ENCODE assay signal across 1 cellular context in the genomic region with DNA sequence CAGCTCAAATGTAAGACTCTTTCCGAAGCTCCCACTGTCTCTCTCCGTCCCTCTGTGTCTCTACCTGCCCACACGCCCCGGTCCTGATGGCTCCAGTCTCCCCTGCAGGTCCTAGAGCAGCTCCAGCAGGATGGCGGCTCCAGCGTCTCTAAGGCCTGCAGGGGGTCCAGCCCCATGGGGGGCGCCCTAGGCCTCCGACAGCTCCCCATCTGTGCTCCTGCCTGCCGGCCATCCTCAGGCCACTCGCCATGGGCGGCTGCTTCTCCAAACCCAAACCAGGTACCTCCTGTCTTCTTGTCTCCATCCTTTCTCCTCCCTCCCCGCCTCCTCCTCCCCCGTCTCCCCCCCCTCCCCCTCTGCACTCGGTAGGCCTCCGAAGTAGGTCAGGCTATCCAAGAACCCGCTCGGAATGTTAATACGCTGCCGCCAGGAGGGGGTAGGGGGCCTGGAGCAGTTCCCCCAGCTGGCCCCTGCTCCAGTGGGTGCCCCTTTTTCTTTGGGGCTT.
TF ChIP-seq lines count a peak whose summit lies in the region.

No MANE protein-coding gene starts in this region.

TF ChIP-seq in IMR-90, 13 proteins besides CTCF, POLR2A, EP300 and RAD21:
- TF ChIP-seq NFE2L2 (IDR thresholded peaks at IDR 0.05; ENCODE audit: low read depth, low read length) (no peak), CEBPB (IDR thresholded peaks at IDR 0.05; ENCODE audit: low read depth, low read length) (no peak), CHD1 (IDR thresholded peaks at IDR 0.05; ENCODE audit: low read depth, low read length) (no peak), USF2 (IDR thresholded peaks at IDR 0.05; ENCODE audit: low read depth, low read length) (no peak), BHLHE40 (IDR thresholded peaks at IDR 0.05; ENCODE audit: low read depth, low read length) (no peak), RFX5 (IDR thresholded peaks at IDR 0.05; ENCODE audit: low read depth, low read length) (no peak), MAFK (IDR thresholded peaks at IDR 0.05; ENCODE audit: low read depth, low read length) (no peak), MXI1 (IDR thresholded peaks at IDR 0.05; ENCODE audit: borderline replicate concordance, low read depth, low read length) (no peak), FOS (IDR thresholded peaks at IDR 0.05; ENCODE audit: low read depth, low read length) (no peak), SMC3 (IDR thresholded peaks at IDR 0.05; ENCODE audit: low read depth, low read length) (no peak), MAZ (IDR thresholded peaks at IDR 0.05; ENCODE audit: borderline replicate concordance, low read depth, low read length) (no peak), RCOR1 (IDR thresholded peaks at IDR 0.05; ENCODE audit: insufficient replicate concordance, low read length) (no peak)
- TF ChIP-seq, protein P1, sequence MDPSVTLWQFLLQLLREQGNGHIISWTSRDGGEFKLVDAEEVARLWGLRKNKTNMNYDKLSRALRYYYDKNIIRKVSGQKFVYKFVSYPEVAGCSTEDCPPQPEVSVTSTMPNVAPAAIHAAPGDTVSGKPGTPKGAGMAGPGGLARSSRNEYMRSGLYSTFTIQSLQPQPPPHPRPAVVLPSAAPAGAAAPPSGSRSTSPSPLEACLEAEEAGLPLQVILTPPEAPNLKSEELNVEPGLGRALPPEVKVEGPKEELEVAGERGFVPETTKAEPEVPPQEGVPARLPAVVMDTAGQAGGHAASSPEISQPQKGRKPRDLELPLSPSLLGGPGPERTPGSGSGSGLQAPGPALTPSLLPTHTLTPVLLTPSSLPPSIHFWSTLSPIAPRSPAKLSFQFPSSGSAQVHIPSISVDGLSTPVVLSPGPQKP (IDR thresholded peaks at IDR 0.05; ENCODE audit: borderline replicate concordance, low read depth, low read length) = no peak
TF ChIP-seq in IMR-90: peak in this region for 0.
